1 cellular context compared by ENCODE assay signal in genomic region chr17:45156242-45156641, GRCh38.
TF ChIP-seq lines count a peak whose summit lies in the region.

No MANE protein-coding gene starts in this region.

TF ChIP-seq in WTC11, 78 proteins besides CTCF, POLR2A, EP300 and RAD21 (continued from another document):
- TF ChIP-seq PRDM15 (CRISPR knock-in tag; IDR thresholded peaks at IDR 0.05): no peak
- TF ChIP-seq SOX15 (CRISPR knock-in tag; IDR thresholded peaks at IDR 0.05): no peak
- TF ChIP-seq CBFB (CRISPR knock-in tag; IDR thresholded peaks at IDR 0.05; ENCODE audit: low read depth): no peak
- TF ChIP-seq RELA (CRISPR knock-in tag; IDR thresholded peaks at IDR 0.05; ENCODE audit: borderline replicate concordance): no peak
- no peak for TF ChIP-seq RORB (CRISPR knock-in tag; IDR thresholded peaks at IDR 0.05)
- TF ChIP-seq, protein P1, sequence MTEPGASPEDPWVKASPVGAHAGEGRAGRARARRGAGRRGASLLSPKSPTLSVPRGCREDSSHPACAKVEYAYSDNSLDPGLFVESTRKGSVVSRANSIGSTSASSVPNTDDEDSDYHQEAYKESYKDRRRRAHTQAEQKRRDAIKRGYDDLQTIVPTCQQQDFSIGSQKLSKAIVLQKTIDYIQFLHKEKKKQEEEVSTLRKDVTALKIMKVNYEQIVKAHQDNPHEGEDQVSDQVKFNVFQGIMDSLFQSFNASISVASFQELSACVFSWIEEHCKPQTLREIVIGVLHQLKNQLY (CRISPR knock-in tag; IDR thresholded peaks at IDR 0.05): no peak
- TF ChIP-seq FOXP1 (CRISPR knock-in tag; IDR thresholded peaks at IDR 0.05; ENCODE audit: borderline replicate concordance): no peak
- TF ChIP-seq ESRRA (CRISPR knock-in tag; IDR thresholded peaks at IDR 0.05; ENCODE audit: borderline replicate concordance): no peak
- TF ChIP-seq, protein P2, sequence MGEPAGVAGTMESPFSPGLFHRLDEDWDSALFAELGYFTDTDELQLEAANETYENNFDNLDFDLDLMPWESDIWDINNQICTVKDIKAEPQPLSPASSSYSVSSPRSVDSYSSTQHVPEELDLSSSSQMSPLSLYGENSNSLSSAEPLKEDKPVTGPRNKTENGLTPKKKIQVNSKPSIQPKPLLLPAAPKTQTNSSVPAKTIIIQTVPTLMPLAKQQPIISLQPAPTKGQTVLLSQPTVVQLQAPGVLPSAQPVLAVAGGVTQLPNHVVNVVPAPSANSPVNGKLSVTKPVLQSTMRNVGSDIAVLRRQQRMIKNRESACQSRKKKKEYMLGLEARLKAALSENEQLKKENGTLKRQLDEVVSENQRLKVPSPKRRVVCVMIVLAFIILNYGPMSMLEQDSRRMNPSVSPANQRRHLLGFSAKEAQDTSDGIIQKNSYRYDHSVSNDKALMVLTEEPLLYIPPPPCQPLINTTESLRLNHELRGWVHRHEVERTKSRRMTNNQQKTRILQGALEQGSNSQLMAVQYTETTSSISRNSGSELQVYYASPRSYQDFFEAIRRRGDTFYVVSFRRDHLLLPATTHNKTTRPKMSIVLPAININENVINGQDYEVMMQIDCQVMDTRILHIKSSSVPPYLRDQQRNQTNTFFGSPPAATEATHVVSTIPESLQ (CRISPR knock-in tag; IDR thresholded peaks at IDR 0.05): no peak
- TF ChIP-seq SMAD4 (CRISPR knock-in tag; IDR thresholded peaks at IDR 0.05): no peak
